ENCODE assay signal across 13 cellular contexts in the genomic region with DNA sequence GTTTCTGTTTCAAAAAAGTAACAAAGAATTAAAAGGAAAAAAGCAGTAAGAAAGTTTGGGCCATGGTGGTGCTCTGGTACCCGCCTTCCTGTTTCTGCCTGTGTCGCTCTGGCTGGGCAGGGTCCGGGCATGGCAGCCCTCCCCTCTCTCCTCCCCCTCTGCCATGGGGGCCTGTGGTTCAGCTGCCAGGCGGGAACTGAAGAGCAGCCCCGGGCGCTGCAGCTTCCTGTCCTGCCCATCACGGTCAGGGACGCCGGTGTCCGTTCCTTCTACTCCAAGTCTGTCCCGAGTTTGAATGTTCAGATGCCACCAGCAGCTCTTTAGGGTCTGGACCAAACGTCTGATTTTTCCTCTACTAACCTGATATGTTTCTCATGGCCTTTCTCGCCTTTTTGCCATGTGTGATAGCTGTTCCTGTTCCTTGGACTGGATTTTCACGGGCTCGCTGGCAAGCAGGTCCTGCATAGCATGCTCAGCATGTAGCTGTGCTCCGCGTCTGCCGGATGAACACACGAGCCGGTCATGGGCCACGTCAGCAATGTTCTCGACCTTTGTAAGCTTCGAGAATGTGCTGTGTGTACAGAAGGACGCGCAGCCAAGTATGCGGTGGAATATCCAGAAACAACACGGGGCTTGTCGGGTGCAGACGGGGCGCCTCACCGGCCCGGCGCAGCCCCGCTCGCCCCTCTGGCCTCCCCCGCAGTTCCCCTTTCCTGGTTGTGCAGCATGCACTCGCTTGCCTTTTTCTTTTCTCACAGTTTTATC. TPM values are rescaled to one million over a fixed set of nuclear protein-coding genes. Genes with fewer than 3 reads are reported as not detected.
DNase-seq lines count a peak whose midpoint lies in the region; ATAC-seq and TF ChIP-seq lines count a peak whose summit lies in the region.
"Had no signal": no experiment of that assay in that cellular context is flagged by ENCODE, and none has a peak within 500 bp of the region (broad histone marks: within the 10 kb centered on the region; RNA-seq: fewer than 3 reads in every experiment).

No MANE protein-coding gene starts in this region.

- POLR2A ChIA-PET in activated CD8-positive, alpha-beta T cell treated with anti-CD3 and anti-CD28 coated beads, Interleukin-2, amount 10 ng/mL, durations not matched to agents 7 days and 5 days (lab: Charles Lee), result interaction anchor here (1.2 kb wide), 1 partner anchor 23 kb away, joined by 3 read pairs; no protein-coding TSS in a partner anchor

- H3K27me3 ChIP-seq in heart right ventricle, result no peaks in the 10 kb centered on the region
- no peaks in the 10 kb centered on the region for H3K27me3 ChIP-seq in upper lobe of right lung

- H3K27ac Mint-ChIP-seq in activated CD8-positive, alpha-beta T cell treated with anti-CD3 and anti-CD28 coated beads, Interleukin-2, amount 10 ng/mL, durations not matched to agents 7 days and 5 days, result peak overlapping the region; percentile 66

- peaks cover 45% of the 10 kb centered on the region for H3K4me1 Mint-ChIP-seq in activated CD8-positive, alpha-beta T cell treated with anti-CD3 and anti-CD28 coated beads, Interleukin-2, amount 10 ng/mL, durations not matched to agents 7 days and 5 days (ENCODE audit: low read depth)

- H3K9me3 ChIP-seq in heart right ventricle (no peaks in the 10 kb centered on the region), upper lobe of right lung (no peaks in the 10 kb centered on the region)

- DNase-seq in left ventricle myocardium superior (no peak), heart right ventricle (no peak), fibroblast of villous mesenchyme (ENCODE audit: low read depth) (peak; percentile 90), upper lobe of right lung (no peak), UCSD-AML1 (lab: John Stamatoyannopoulos, UW; ENCODE audit: unreplicated experiment) (no peak), iPS-NIHi7 (ENCODE audit: extremely low spot score) (no peak)
- DNase-seq in activated CD8-positive, alpha-beta T cell treated with anti-CD3 and anti-CD28 coated beads, Interleukin-2, amount 10 ng/mL, durations not matched to agents 7 days and 5 days, result no peak
- DNase-seq: activated gamma-delta T cell treated with Interleukin-2 at 50 U/mL for 16 hours; natural killer cell; NCI-H774; stimulated activated naive CD4-positive, alpha-beta T cell treated with Interleukin-2 at 50 U/mL for 16 hours; T1000 had no signal

- TF ChIP-seq CTCF in heart right ventricle (IDR thresholded peaks at IDR 0.05) (no peak), fibroblast of villous mesenchyme (IDR thresholded peaks at IDR 0.05; ENCODE audit: insufficient read depth, low read depth, low read length) (no peak), upper lobe of right lung (IDR thresholded peaks at IDR 0.05) (no peak)

- intact Hi-C loops in left ventricle myocardium superior (cut with micrococcal nuclease) (no loop called here), heart right ventricle (cut with DNase I) (no loop called here), upper lobe of right lung (cut with DNase I) (no loop called here)

- H3K36me3 Mint-ChIP-seq in activated CD8-positive, alpha-beta T cell treated with anti-CD3 and anti-CD28 coated beads, Interleukin-2, amount 10 ng/mL, durations not matched to agents 7 days and 5 days (ENCODE audit: low read depth), result peaks cover 1% of the 10 kb centered on the region
- H3K36me3 Mint-ChIP-seq: natural killer cell had no signal

- H3K4me3 ChIP-seq in heart right ventricle, result peak overlapping the region in 1 of 10 donors; percentile 10
- H3K4me3 ChIP-seq in fibroblast of villous mesenchyme (ENCODE audit: low read depth, low read length), result peak overlapping the region; percentile 13
- peak overlapping the region; percentile 4 for H3K4me3 ChIP-seq in upper lobe of right lung

- no peak overlapping the region for H3K4me3 Mint-ChIP-seq in activated CD8-positive, alpha-beta T cell treated with anti-CD3 and anti-CD28 coated beads, Interleukin-2, amount 10 ng/mL, durations not matched to agents 7 days and 5 days
- H3K4me3 Mint-ChIP-seq: natural killer cell had no signal

- ATAC-seq in left ventricle myocardium superior (peak; percentile 15), heart right ventricle (no peak), upper lobe of right lung (peak; percentile 78), GM19395 (IDR thresholded peaks at IDR 0.05; ENCODE audit: unreplicated experiment) (no peak)
- peak; percentile 74 for ATAC-seq in activated CD8-positive, alpha-beta T cell treated with anti-CD3 and anti-CD28 coated beads, Interleukin-2, amount 10 ng/mL, durations not matched to agents 7 days and 5 days
- ATAC-seq: natural killer cell had no signal

- WGBS in heart right ventricle, 2 donors, result 86 to 90% methylated on average over 37 of the region's 37 CpGs

- CTCF ChIA-PET in activated CD8-positive, alpha-beta T cell treated with anti-CD3 and anti-CD28 coated beads, Interleukin-2, amount 10 ng/mL, durations not matched to agents 7 days and 5 days (lab: Charles Lee), result interaction anchor here (1.7 to 3.1 kb wide), 2 partner anchors 10 to 11 kb away, joined by 5 to 15 read pairs; no protein-coding TSS in a partner anchor

- H3K27me3 Mint-ChIP-seq in activated CD8-positive, alpha-beta T cell treated with anti-CD3 and anti-CD28 coated beads, Interleukin-2, amount 10 ng/mL, durations not matched to agents 7 days and 5 days (ENCODE audit: low read depth), result no peaks in the 10 kb centered on the region

- H3K4me1 ChIP-seq in heart right ventricle (peaks cover 0 to 12% (median 0%) of the 10 kb centered on the region in 9 donors), upper lobe of right lung (peaks cover 13% of the 10 kb centered on the region)

- H3K9me3 Mint-ChIP-seq in activated CD8-positive, alpha-beta T cell treated with anti-CD3 and anti-CD28 coated beads, Interleukin-2, amount 10 ng/mL, durations not matched to agents 7 days and 5 days (ENCODE audit: insufficient read depth), result no peaks in the 10 kb centered on the region
- H3K9me3 Mint-ChIP-seq: natural killer cell had no signal

- H3K36me3 ChIP-seq in heart right ventricle, result peaks cover 0 to 8% (median 0%) of the 10 kb centered on the region in 9 donors
- no peaks in the 10 kb centered on the region for H3K36me3 ChIP-seq in upper lobe of right lung

- H3K27ac ChIP-seq in heart right ventricle (no peak overlapping the region), upper lobe of right lung (peak overlapping the region; percentile 55)

RNA-seq across cellular contexts. Expression of a gene that starts 42.0 kb away (rescaled TPM):
- total RNA-seq in left ventricle myocardium superior (20.9 TPM), heart right ventricle (10 to 100 TPM; 21.6 to 30.3 (median 26.4) TPM), fibroblast of villous mesenchyme (35.8 and 40.3 TPM in 2 replicates), upper lobe of right lung (35.4 TPM)
- polyA plus RNA-seq in heart right ventricle, result 10 to 100 TPM in 1 of 2 donors, 1 to 10 TPM in 1; 7.9 to 13.5 TPM
- 10 to 100 TPM; 53.1 to 54.0 TPM for total RNA-seq in activated CD8-positive, alpha-beta T cell treated with anti-CD3 and anti-CD28 coated beads, Interleukin-2, amount 10 ng/mL, durations not matched to agents 7 days and 5 days

Comparison
In these comparisons a context has a peak if more than half of its experiments do, and no peak if none do; other contexts are left out.
1. ATAC-seq: peak in left ventricle myocardium superior (single experiment), activated CD8-positive, alpha-beta T cell treated with anti-CD3 and anti-CD28 coated beads, Interleukin-2, amount 10 ng/mL, durations not matched to agents 7 days and 5 days (single experiment) and upper lobe of right lung (single experiment); none in heart right ventricle (0 of 8) and GM19395 (single experiment).